In the genomic region with DNA sequence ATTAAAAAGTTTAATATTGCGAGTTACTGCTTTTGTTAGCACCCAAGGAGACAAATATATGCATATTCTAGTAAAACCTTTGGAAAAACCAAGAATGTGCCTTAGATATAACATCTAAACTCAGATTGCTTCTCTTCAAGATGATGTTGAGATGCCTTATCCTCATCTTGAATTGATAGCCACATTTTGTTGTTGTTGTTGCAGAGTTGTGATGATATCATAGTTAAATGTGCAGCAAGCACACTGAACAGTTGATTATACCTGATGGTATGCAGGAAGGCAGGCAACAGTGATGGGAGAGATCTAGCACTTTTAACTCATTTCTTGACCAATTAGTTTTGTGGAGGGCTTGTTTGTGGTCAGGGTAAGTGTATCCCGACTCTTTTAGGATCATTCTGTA, we compare ENCODE assay signal across 20 cellular contexts. TPM values are rescaled to one million over a fixed set of nuclear protein-coding genes. Genes with fewer than 3 reads are reported as not detected.
DNase-seq lines count a peak whose midpoint lies in the region; ATAC-seq, FAIRE-seq and TF ChIP-seq lines count a peak whose summit lies in the region.
"Had no signal": no experiment of that assay in that cellular context is flagged by ENCODE, and none has a peak within 500 bp of the region (broad histone marks: within the 10 kb centered on the region; RNA-seq: fewer than 3 reads in every experiment).

No MANE protein-coding gene starts in this region.

- H3K36me3 Mint-ChIP-seq in CD4-positive, alpha-beta T cell (ENCODE audit: low read depth) = peaks cover 39% of the 10 kb centered on the region
- peaks cover 43% of the 10 kb centered on the region for H3K36me3 Mint-ChIP-seq in activated T-helper 17 cell treated with anti-CD3 and anti-CD28 coated beads, Interleukin-2, amount 50 U/mL, for 72 hours (ENCODE audit: low read depth)
- peaks cover 32% of the 10 kb centered on the region for H3K36me3 Mint-ChIP-seq in Caco-2 (ENCODE audit: insufficient read depth, unreplicated experiment)

- ATAC-seq in CD4-positive, alpha-beta T cell (ENCODE audit: poor library complexity) = no peak
- ATAC-seq in PC-3 (no peak), psoas muscle (no peak), HG03432 (IDR thresholded peaks at IDR 0.05; ENCODE audit: unreplicated experiment) (no peak), HG03175 (IDR thresholded peaks at IDR 0.05; ENCODE audit: unreplicated experiment) (no peak)
- ATAC-seq in activated T-helper 17 cell treated with anti-CD3 and anti-CD28 coated beads, Interleukin-2, amount 50 U/mL, for 72 hours (replicated peaks) = no peak
- ATAC-seq: Panc1; stimulated activated naive B cell treated with anti-CD40 and anti-IgM and Interleukin-4, amounts not matched to agents 10 μg/mL and 1 μg/mL and 100 μg/mL, for 72 hours had no signal

- DNase-seq in CD4-positive, alpha-beta T cell = no peak
- no peak for DNase-seq in PC-3
- peak; percentile 18 for DNase-seq in bronchial epithelial cell (ENCODE audit: low read depth)
- DNase-seq in psoas muscle = no peak
- no peak for DNase-seq in Caco-2
- DNase-seq: activated CD4-positive, alpha-beta T cell treated with anti-CD3 and anti-CD28 coated beads for 48 hours; activated CD8-positive, alpha-beta memory T cell treated with anti-CD3 and anti-CD28 coated beads, Interleukin-2, amount 50 U/mL, for 48 hours; activated gamma-delta T cell treated with Interleukin-2 at 50 U/mL for 16 hours; endodermal cell; NCI-H1436; NCI-H82; stimulated activated naive B cell treated with anti-CD40 and anti-IgM and Interleukin-4, amounts not matched to agents 10 μg/mL and 1 μg/mL and 100 μg/mL, for 72 hours had no signal

- H4K20me1 ChIP-seq in PC-3 (ENCODE audit: low read length) = no peaks in the 10 kb centered on the region

- H3K27ac ChIP-seq in CD4-positive, alpha-beta T cell (ENCODE audit: low read depth, low read length) = no peak overlapping the region
- H3K27ac ChIP-seq in PC-3 (ENCODE audit: low read length) (peak overlapping the region; percentile 74), psoas muscle (peak overlapping the region; percentile 72)
- H3K27ac ChIP-seq: ascending aorta, hepatocyte, tibial nerve had no signal

- peaks cover 64% of the 10 kb centered on the region for H3K4me1 Mint-ChIP-seq in CD4-positive, alpha-beta T cell (ENCODE audit: low read depth)
- H3K4me1 Mint-ChIP-seq in activated T-helper 17 cell treated with anti-CD3 and anti-CD28 coated beads, Interleukin-2, amount 50 U/mL, for 72 hours = peaks cover 17% of the 10 kb centered on the region
- H3K4me1 Mint-ChIP-seq in Caco-2 (ENCODE audit: low read depth, unreplicated experiment) = no peaks in the 10 kb centered on the region

- no peak overlapping the region for H3K4me3 ChIP-seq in PC-3 (ENCODE audit: low read length)
- no peak overlapping the region for H3K4me3 ChIP-seq in bronchial epithelial cell (ENCODE audit: low read depth, low read length)
- H3K4me3 ChIP-seq in psoas muscle = no peak overlapping the region
- no peak overlapping the region for H3K4me3 ChIP-seq in Caco-2 (ENCODE audit: low read depth, low read length)
- H3K4me3 ChIP-seq: ascending aorta, hepatocyte, tibial nerve had no signal

- H3K36me3 ChIP-seq in PC-3 (ENCODE audit: low read depth, low read length) (no peaks in the 10 kb centered on the region), bronchial epithelial cell (ENCODE audit: control insufficient read depth, insufficient read depth, low read length) (peaks cover 3% of the 10 kb centered on the region), psoas muscle (ENCODE audit: insufficient read depth in 1 of 2, low read depth in 1 of 2) (peaks cover 0 to 8% of the 10 kb centered on the region in 2 donors), Caco-2 (ENCODE audit: control insufficient read depth, insufficient read depth, low read length) (no peaks in the 10 kb centered on the region; the same call in 1 of the 2 replicates)
- H3K36me3 ChIP-seq: ascending aorta, tibial nerve had no signal

- H3K9me2 ChIP-seq in PC-3 (replicated peaks; ENCODE audit: low read length) = no peaks in the 10 kb centered on the region

- intact Hi-C loops in CD4-positive, alpha-beta T cell (cut with DNase I, micrococcal nuclease) = loop anchor here (5.0 kb wide), 2 partner anchors 45 to 70 kb away; no protein-coding TSS in a partner anchor
- intact Hi-C loops in PC-3 (cut with micrococcal nuclease) = no loop called here
- intact Hi-C loops in psoas muscle (cut with DNase I) = loop anchor here (5.0 to 10.0 kb wide), 4 partner anchors 45 to 115 kb away; no protein-coding TSS in a partner anchor
- intact Hi-C loops in Caco-2 (cut with micrococcal nuclease; ENCODE audit: unreplicated experiment) = loop anchor here (2.0 kb wide), 1 partner anchor 86 kb away; no protein-coding TSS in a partner anchor

- no TSS peak for BruUV-seq in PC-3 (replicated peaks; lab: Mats Ljungman, UMichigan)
- no TSS peak for BruUV-seq in Caco-2 (replicated peaks; lab: Mats Ljungman, UMichigan)

- H3K79me2 ChIP-seq in PC-3 (ENCODE audit: low read length) = peaks cover 93% of the 10 kb centered on the region

- POLR2A ChIA-PET in CD4-positive, alpha-beta T cell (lab: Charles Lee) = interaction anchor here (1.0 to 1.2 kb wide), 2 partner anchors 48 to 73 kb away, joined by 3 to 5 read pairs; a partner anchor contains a TSS
- POLR2A ChIA-PET in PC-3 (lab: Charles Lee; ENCODE audit: unreplicated experiment) = interaction anchor here (0.6 kb wide), 1 partner anchor 86 kb away, joined by 3 read pairs; no protein-coding TSS in a partner anchor
- POLR2A ChIA-PET in Caco-2 (lab: Charles Lee) = no interaction called here

- FAIRE-seq in bronchial epithelial cell (lab: Jason Lieb, UNC) = no peak
- FAIRE-seq: keratinocyte had no signal

- TF ChIP-seq CTCF in CD4-positive, alpha-beta T cell (IDR thresholded peaks at IDR 0.05) = no peak
- TF ChIP-seq CTCF in PC-3 (conservative IDR thresholded peaks at IDR 0.05; ENCODE audit: low read depth, low read length) = no peak
- no peak for TF ChIP-seq CTCF in bronchial epithelial cell (IDR thresholded peaks at IDR 0.05; ENCODE audit: insufficient read depth, low read length, severe bottlenecking)
- TF ChIP-seq CTCF in psoas muscle (IDR thresholded peaks at IDR 0.05) = no peak
- TF ChIP-seq CTCF in Caco-2 (IDR thresholded peaks at IDR 0.05; ENCODE audit: insufficient read depth in 1 of 2, low read depth in 1 of 2, low read length in 1 of 2, severe bottlenecking in 1 of 2, unreplicated experiment in 1 of 2) = no peak

- H3F3A ChIP-seq in PC-3 (ENCODE audit: low read length, unreplicated experiment) = peaks cover 10% of the 10 kb centered on the region

- H3K9me3 Mint-ChIP-seq in CD4-positive, alpha-beta T cell = no peaks in the 10 kb centered on the region
- H3K9me3 Mint-ChIP-seq in activated T-helper 17 cell treated with anti-CD3 and anti-CD28 coated beads, Interleukin-2, amount 50 U/mL, for 72 hours = no peaks in the 10 kb centered on the region
- no peaks in the 10 kb centered on the region for H3K9me3 Mint-ChIP-seq in Caco-2 (ENCODE audit: unreplicated experiment)
- H3K9me3 Mint-ChIP-seq: endodermal cell had no signal

- no peak overlapping the region for H3K4me3 Mint-ChIP-seq in CD4-positive, alpha-beta T cell
- no peak overlapping the region for H3K4me3 Mint-ChIP-seq in activated T-helper 17 cell treated with anti-CD3 and anti-CD28 coated beads, Interleukin-2, amount 50 U/mL, for 72 hours
- H3K4me3 Mint-ChIP-seq in Caco-2 (ENCODE audit: unreplicated experiment) = no peak overlapping the region
- H3K4me3 Mint-ChIP-seq: endodermal cell; stimulated activated naive B cell treated with anti-CD40 and anti-IgM and Interleukin-4, amounts not matched to agents 10 μg/mL and 1 μg/mL and 100 μg/mL, for 72 hours had no signal

- H3K9ac ChIP-seq in PC-3 (ENCODE audit: low read length) = peak overlapping the region; percentile 14; the same call in 1 of the 2 replicates

- 90 to 95% (median 90%) methylated on average over 2 of the region's 2 CpGs for WGBS in psoas muscle, 3 donors

- H3K4me2 ChIP-seq in PC-3 (ENCODE audit: low read length) = peak overlapping the region; percentile 65
- H3K4me2 ChIP-seq: hepatocyte had no signal

- H3K4me1 ChIP-seq in PC-3 (ENCODE audit: insufficient read depth, low read length) (peaks cover 16% of the 10 kb centered on the region), psoas muscle (peaks cover 42% of the 10 kb centered on the region), Caco-2 (no peaks in the 10 kb centered on the region)

- no peak overlapping the region for H2AFZ ChIP-seq in PC-3 (ENCODE audit: low read length)
- H2AFZ ChIP-seq: hepatocyte had no signal

- peak overlapping the region; percentile 1 for H3K27ac Mint-ChIP-seq in CD4-positive, alpha-beta T cell
- H3K27ac Mint-ChIP-seq in activated T-helper 17 cell treated with anti-CD3 and anti-CD28 coated beads, Interleukin-2, amount 50 U/mL, for 72 hours = no peak overlapping the region
- H3K27ac Mint-ChIP-seq in Caco-2 (ENCODE audit: unreplicated experiment) = no peak overlapping the region

- no peaks in the 10 kb centered on the region for H3K27me3 Mint-ChIP-seq in CD4-positive, alpha-beta T cell
- no peaks in the 10 kb centered on the region for H3K27me3 Mint-ChIP-seq in activated T-helper 17 cell treated with anti-CD3 and anti-CD28 coated beads, Interleukin-2, amount 50 U/mL, for 72 hours
- no peaks in the 10 kb centered on the region for H3K27me3 Mint-ChIP-seq in Caco-2 (ENCODE audit: insufficient read depth, unreplicated experiment)
- H3K27me3 Mint-ChIP-seq: stimulated activated naive B cell treated with anti-CD40 and anti-IgM and Interleukin-4, amounts not matched to agents 10 μg/mL and 1 μg/mL and 100 μg/mL, for 72 hours had no signal

- H3K27me3 ChIP-seq in CD4-positive, alpha-beta T cell (ENCODE audit: control insufficient read depth, insufficient read depth, low read length) = no peaks in the 10 kb centered on the region
- H3K27me3 ChIP-seq in PC-3 (ENCODE audit: low read length) (no peaks in the 10 kb centered on the region), bronchial epithelial cell (ENCODE audit: control insufficient read depth, insufficient read depth, low read length) (no peaks in the 10 kb centered on the region), psoas muscle (ENCODE audit: insufficient read depth in 3 of 3, low read length in 2 of 3) (no peaks in the 10 kb centered on the region), Caco-2 (replicated peaks; ENCODE audit: control insufficient read depth, insufficient read depth, low read length) (no peaks in the 10 kb centered on the region)
- H3K27me3 ChIP-seq: ascending aorta, hepatocyte, tibial nerve had no signal

- H3K9me3 ChIP-seq in CD4-positive, alpha-beta T cell (ENCODE audit: control insufficient read depth, low read length) = no peaks in the 10 kb centered on the region
- H3K9me3 ChIP-seq in PC-3 (ENCODE audit: low read length) (no peaks in the 10 kb centered on the region), psoas muscle (no peaks in the 10 kb centered on the region), Caco-2 (no peaks in the 10 kb centered on the region)
- H3K9me3 ChIP-seq: ascending aorta, tibial nerve had no signal

- CTCF ChIA-PET in CD4-positive, alpha-beta T cell (lab: Charles Lee) = interaction anchor here (0.6 to 2.6 kb wide), 7 partner anchors 48 to 1428 kb away, joined by 3 to 21 read pairs (median 6); a partner anchor contains a TSS
- CTCF ChIA-PET in PC-3 (lab: Charles Lee) (interaction anchor here (0.6 to 1.1 kb wide), 4 partner anchors 57 to 146 kb away, joined by 3 to 6 read pairs (median 4); no protein-coding TSS in a partner anchor), Caco-2 (lab: Charles Lee) (interaction anchor here (0.6 to 1.4 kb wide), 4 partner anchors 48 to 569 kb away, joined by 3 to 5 read pairs (median 4); a partner anchor contains a TSS)

RNA-seq across cellular contexts. Expression of a gene that starts 48.0 kb away (rescaled TPM):
- total RNA-seq in CD4-positive, alpha-beta T cell = 100 to 1,000 TPM; 410 to 412 TPM
- total RNA-seq in PC-3 (2014; rRNA removed) (65.3 and 87.1 TPM in 2 replicates), bronchial epithelial cell (38.4 and 49.0 TPM in 2 replicates), psoas muscle (10 to 100 TPM; 51.1 to 61.4 (median 54.5) TPM), Caco-2 (2022) (122 and 134 TPM in 2 replicates)
- polyA plus RNA-seq in psoas muscle = 10 to 100 TPM; 26.6 to 67.9 (median 28.0) TPM
- 100 to 1,000 TPM in 1 of 2 donors, 10 to 100 TPM in 1; 96.8 to 105 TPM for total RNA-seq in activated T-helper 17 cell treated with anti-CD3 and anti-CD28 coated beads, Interleukin-2, amount 50 U/mL, for 72 hours
